In genomic region chr3:11349466-11349865, GRCh38 we compare ENCODE assay signal across 23 cellular contexts.
A peak's percentile ranks its signal among the peaks of the same experiment; 100 is the strongest.
DNase-seq lines count a peak whose midpoint lies in the region; ATAC-seq and TF ChIP-seq lines count a peak whose summit lies in the region.
"Had no signal": no experiment of that assay in that cellular context is flagged by ENCODE, and none has a peak within 500 bp of the region (broad histone marks: within the 10 kb centered on the region; RNA-seq: fewer than 3 reads in every experiment).

No MANE protein-coding gene starts in this region.

- H3K4me1 ChIP-seq in GM23248 (ENCODE audit: insufficient read depth) (peaks cover 22% of the 10 kb centered on the region), RWPE2 (ENCODE audit: insufficient read depth, poor library complexity, severe bottlenecking) (peaks cover 8% of the 10 kb centered on the region), stomach (no peaks in the 10 kb centered on the region), GM23338 (ENCODE audit: insufficient read depth) (no peaks in the 10 kb centered on the region)
- H3K4me1 ChIP-seq: Peyer's patch, SJCRH30 had no signal

- no peak overlapping the region for H3K4me3 Mint-ChIP-seq in GM23338
- H3K4me3 Mint-ChIP-seq in progenitor cell of endocrine pancreas (ENCODE audit: low read depth): no peak overlapping the region
- H3K4me3 Mint-ChIP-seq: CD8-positive, alpha-beta T cell had no signal

- H3K9me2 ChIP-seq in GM23248 (ENCODE audit: insufficient read depth) (no peaks in the 10 kb centered on the region), GM23338 (ENCODE audit: insufficient read depth) (no peaks in the 10 kb centered on the region)

- no peak overlapping the region for H3K9ac ChIP-seq in GM23248

- no peak for TF ChIP-seq CTCF in RWPE2 (IDR thresholded peaks at IDR 0.05; ENCODE audit: poor library complexity, severe bottlenecking)
- no peak for TF ChIP-seq CTCF in stomach (IDR thresholded peaks at IDR 0.05)
- no peak for TF ChIP-seq CTCF in GM23338 (conservative IDR thresholded peaks at IDR 0.05; ENCODE audit: low read depth in 2 of 2)
- no peak for TF ChIP-seq CTCF in progenitor cell of endocrine pancreas (IDR thresholded peaks at IDR 0.05; ENCODE audit: unreplicated experiment)

- WGBS in GM23248 (ENCODE audit: low coverage in 1 of 2, low lambda C conversion rate in 2 of 2, missing lambda C conversion rate in 2 of 2), 2 experiments: 86 to 88% methylated on average over 2 of the region's 2 CpGs
- 85 to 96% (median 89%) methylated on average over 2 of the region's 2 CpGs for WGBS in stomach, 5 donors

- H3K4me3 ChIP-seq in GM23248: no peak overlapping the region
- H3K4me3 ChIP-seq in RWPE2 (ENCODE audit: severe bottlenecking): no peak overlapping the region
- no peak overlapping the region for H3K4me3 ChIP-seq in stomach
- no peak overlapping the region for H3K4me3 ChIP-seq in GM23338
- H3K4me3 ChIP-seq: Peyer's patch, SJCRH30 had no signal

- H3K27ac ChIP-seq in GM23248: peak overlapping the region; percentile 13; the same call in 1 of the 2 replicates
- peak overlapping the region; percentile 11 for H3K27ac ChIP-seq in RWPE2 (ENCODE audit: poor library complexity, severe bottlenecking)
- H3K27ac ChIP-seq in stomach: no peak overlapping the region
- H3K27ac ChIP-seq in GM23338 (ENCODE audit: low read depth): no peak overlapping the region
- H3K27ac ChIP-seq: Peyer's patch, SJCRH30 had no signal

- H3K4me2 ChIP-seq in GM23248 (ENCODE audit: unreplicated experiment): peak overlapping the region; percentile 8
- no peak overlapping the region for H3K4me2 ChIP-seq in GM23338

- H3K27ac Mint-ChIP-seq in GM23338 (no peak overlapping the region), progenitor cell of endocrine pancreas (no peak overlapping the region)
- H3K27ac Mint-ChIP-seq: CD8-positive, alpha-beta T cell had no signal

- TF ChIP-seq POLR2A in stomach (IDR thresholded peaks at IDR 0.05): no peak

- intact Hi-C loops in stomach (cut with DNase I; ENCODE audit: low total_unique reads): no loop called here

- peaks cover 19% of the 10 kb centered on the region for H3F3A ChIP-seq in GM23248 (ENCODE audit: insufficient read depth)
- no peaks in the 10 kb centered on the region for H3F3A ChIP-seq in GM23338 (replicated peaks; ENCODE audit: low read depth)

- H3K9me3 Mint-ChIP-seq in GM23338: peaks cover 6% of the 10 kb centered on the region; the same call in 2 of the 3 replicates
- H3K9me3 Mint-ChIP-seq in progenitor cell of endocrine pancreas (ENCODE audit: low read depth): peaks cover 9% of the 10 kb centered on the region
- H3K9me3 Mint-ChIP-seq: CD8-positive, alpha-beta T cell had no signal

- DNase-seq in GM23248 (peak; percentile 16), RWPE2 (ENCODE audit: low spot score) (no peak), hepatic stellate cell (ENCODE audit: low spot score) (peak; percentile 12), stomach (no peak), GM23338 (ENCODE audit: low spot score) (no peak), progenitor cell of endocrine pancreas (ENCODE audit: low spot score, unreplicated experiment) (no peak)
- DNase-seq: ACHN; AML-193; C1 segment of cervical spinal cord; CD8-positive, alpha-beta T cell; H7; KBM-7; NCI-H1092 treated with DMSO at 0.1 percent for 48 hours; NCI-H1436 treated with DMSO at 0.1 percent for 48 hours; NCI-H2029; NCI-H2171; NCI-H345; NCI-H524; NCI-H774; NK-92 treated with Interleukin-12 subunit alpha and Interleukin-12 subunit beta, amount 100 ng/mL, for 24 hours; Peyer's patch; SJCRH30 had no signal

- H4K20me1 ChIP-seq in GM23248 (ENCODE audit: insufficient read depth) (no peaks in the 10 kb centered on the region), GM23338 (replicated peaks; ENCODE audit: insufficient read depth) (no peaks in the 10 kb centered on the region)

- no peak for TF ChIP-seq EP300 in stomach (IDR thresholded peaks at IDR 0.05)

- no peaks in the 10 kb centered on the region for H3K27me3 ChIP-seq in GM23248 (replicated peaks; ENCODE audit: insufficient read depth)
- no peaks in the 10 kb centered on the region for H3K27me3 ChIP-seq in RWPE2 (ENCODE audit: insufficient read depth, poor library complexity, severe bottlenecking)
- H3K27me3 ChIP-seq in stomach: no peaks in the 10 kb centered on the region
- H3K27me3 ChIP-seq in GM23338 (ENCODE audit: insufficient read depth): no peaks in the 10 kb centered on the region
- H3K27me3 ChIP-seq: Peyer's patch, SJCRH30 had no signal

- H3K9me3 ChIP-seq in GM23248 (ENCODE audit: low read depth) (no peaks in the 10 kb centered on the region), RWPE2 (ENCODE audit: severe bottlenecking) (no peaks in the 10 kb centered on the region), stomach (no peaks in the 10 kb centered on the region)
- H3K9me3 ChIP-seq: Peyer's patch, SJCRH30 had no signal

- H3K36me3 Mint-ChIP-seq in GM23338 (ENCODE audit: low read depth): peaks cover 29% of the 10 kb centered on the region
- H3K36me3 Mint-ChIP-seq in progenitor cell of endocrine pancreas (ENCODE audit: insufficient read depth): peaks cover 29% of the 10 kb centered on the region

- in situ Hi-C loops in GM23248 (cut with MboI): loop anchor here (25.0 kb wide), 3 partner anchors 187 to 587 kb away; partner anchors contain the start of gene HRH1

- H2AFZ ChIP-seq in GM23248 (no peak overlapping the region), GM23338 (no peak overlapping the region)

- H3K79me2 ChIP-seq in GM23248 (ENCODE audit: insufficient read depth) (no peaks in the 10 kb centered on the region; the same call in none of the 2 replicates), GM23338 (replicated peaks; ENCODE audit: insufficient read depth) (no peaks in the 10 kb centered on the region)

- H3K36me3 ChIP-seq in GM23248 (ENCODE audit: low read depth) (0 out of 2 replicates have a peak, but pooled peaks cover 4% of the 10 kb centered on the region), RWPE2 (ENCODE audit: low read depth) (peaks cover 48% of the 10 kb centered on the region), stomach (peaks cover 14 to 59% (median 58%) of the 10 kb centered on the region in 4 donors), GM23338 (ENCODE audit: insufficient read depth) (peaks cover 6% of the 10 kb centered on the region)

- H3K4me1 Mint-ChIP-seq in GM23338: no peaks in the 10 kb centered on the region
- peaks cover 6% of the 10 kb centered on the region for H3K4me1 Mint-ChIP-seq in progenitor cell of endocrine pancreas (ENCODE audit: low read depth)

- ATAC-seq in RWPE2 (ENCODE audit: low read depth): no peak
- ATAC-seq in activated CD4-positive, CD25-positive, alpha-beta regulatory T cell treated with anti-CD3 and anti-CD28 coated beads, Interleukin-2, amount 50 U/mL, for 24 hours: no peak
- ATAC-seq in GM23338: no peak
- ATAC-seq: CD8-positive, alpha-beta T cell had no signal

- H3K27me3 Mint-ChIP-seq in GM23338 (ENCODE audit: insufficient read depth, low read depth, poor library complexity): peaks cover 1% of the 10 kb centered on the region
- H3K27me3 Mint-ChIP-seq in progenitor cell of endocrine pancreas: no peaks in the 10 kb centered on the region

TF ChIP-seq in GM23338, 12 proteins besides CTCF, POLR2A, EP300 and RAD21:
- no peak for TF ChIP-seq POLR2AphosphoS5 (IDR thresholded peaks at IDR 0.05; ENCODE audit: low read depth)
- no peak for TF ChIP-seq EZH2phosphoT487 (IDR thresholded peaks at IDR 0.05; ENCODE audit: unreplicated experiment)
- no peak for TF ChIP-seq ETS1 (IDR thresholded peaks at IDR 0.05)

Comparison
In these comparisons a context has a peak if more than half of its experiments do, and no peak if none do; other contexts are left out.
1. DNase-seq: peak in GM23248 (single experiment) and hepatic stellate cell (single experiment); none in RWPE2 (single experiment), stomach (single experiment), GM23338 (single experiment) and progenitor cell of endocrine pancreas (single experiment).
2. H3K27ac ChIP-seq: peak in GM23248 (single experiment) and RWPE2 (single experiment); none in stomach (0 of 5) and GM23338 (single experiment).